ENCODE assay signal across 1 cellular context in the genomic region with DNA sequence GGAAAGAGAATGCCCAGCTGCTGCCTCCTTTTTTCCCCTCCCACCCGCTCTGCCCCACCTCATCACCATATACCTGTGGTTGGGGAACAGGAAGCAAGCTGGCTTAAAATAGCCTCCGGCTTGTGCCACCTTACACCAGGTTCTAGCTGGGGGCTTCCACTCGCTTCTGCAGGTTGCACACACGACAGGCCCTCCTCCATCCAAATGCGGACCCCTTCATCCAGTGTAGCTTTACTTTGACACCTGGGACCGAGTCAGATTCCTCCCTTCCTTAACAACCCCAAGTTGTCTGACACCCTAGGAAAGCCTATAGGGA.
TF ChIP-seq lines count a peak whose summit lies in the region.

No MANE protein-coding gene starts in this region.

TF ChIP-seq in HEK293, 187 proteins besides CTCF, POLR2A, EP300 and RAD21 (continued from another document):
- TF ChIP-seq GLI2 (tag by site-specific recombination; IDR thresholded peaks at IDR 0.05; ENCODE audit: borderline replicate concordance, low read depth) (no peak), ZNF514 (tag by site-specific recombination; IDR thresholded peaks at IDR 0.05) (no peak)
